In genomic region chr3:127690823-127691452, GRCh38 we compare ENCODE assay signal across 8 cellular contexts. TPM values are rescaled to one million over a fixed set of nuclear protein-coding genes. Genes with fewer than 3 reads are reported as not detected.
DNase-seq lines count a peak whose midpoint lies in the region; ATAC-seq and TF ChIP-seq lines count a peak whose summit lies in the region.

No MANE protein-coding gene starts in this region.

- no peak overlapping the region for H3K27ac ChIP-seq in body of pancreas

- H3K4me3 ChIP-seq in body of pancreas, result no peak overlapping the region

- no peak for TF ChIP-seq POLR2A in body of pancreas (IDR thresholded peaks at IDR 0.05)

- DNase-seq in NCI-H2081 (lab: John Stamatoyannopoulos, UW) (peak; percentile 21 to 50), NCI-H2081 treated with DMSO at 0.1 percent for 48 hours (lab: John Stamatoyannopoulos, UW) (no peak), NCI-H1694 treated with DMSO at 0.1 percent for 48 hours (lab: John Stamatoyannopoulos, UW) (peak; percentile 16), body of pancreas (peak in 2 of 4 donors; percentile 28 to 52), left lobe of liver (ENCODE audit: low spot score) (no peak), epidermal melanocyte (ENCODE audit: insufficient read length, low spot score) (no peak), NCI-H2107 treated with DMSO at 0.1 percent for 48 hours (lab: John Stamatoyannopoulos, UW; ENCODE audit: unreplicated experiment) (no peak)

- H3K27me3 ChIP-seq in body of pancreas, result no peaks in the 10 kb centered on the region

- peak in 5 of 7 experiments; percentile 11 to 36 (median 29) for TF ChIP-seq CTCF in body of pancreas (IDR thresholded peaks at IDR 0.05)

- no peaks in the 10 kb centered on the region for H3K36me3 ChIP-seq in body of pancreas (replicated peaks in 1 of 2; ENCODE audit: insufficient read depth in 1 of 2, low read depth in 2 of 2)

- no peaks in the 10 kb centered on the region for H3K9me3 ChIP-seq in body of pancreas

- intact Hi-C loops in body of pancreas (cut with DNase I), result no loop called here

- ATAC-seq in body of pancreas (no peak), left lobe of liver (peak; percentile 54), GM18909 (IDR thresholded peaks at IDR 0.05; ENCODE audit: poor library complexity, unreplicated experiment) (no peak)

- WGBS in body of pancreas, 2 donors, result 88 to 100% methylated on average over 2 to 4 of the region's 4 CpGs

- H3K4me1 ChIP-seq in body of pancreas, result no peaks in the 10 kb centered on the region

RNA-seq across cellular contexts. Expression of gene ABTB1, which starts 18.2 kb away (rescaled TPM):
- total RNA-seq in body of pancreas (10 to 100 TPM; 21.4 to 34.0 TPM), left lobe of liver (16.3 TPM)

Comparison
In these comparisons a context has a peak if more than half of its experiments do, and no peak if none do; other contexts are left out.
1. DNase-seq: peak in NCI-H2081 (2 of 2) and NCI-H1694 treated with DMSO at 0.1 percent for 48 hours (single experiment); none in NCI-H2081 treated with DMSO at 0.1 percent for 48 hours (single experiment), left lobe of liver (single experiment), epidermal melanocyte (single experiment) and NCI-H2107 treated with DMSO at 0.1 percent for 48 hours (single experiment).